ENCODE assay signal across 1 cellular context in genomic region chr22:36419177-36419911, GRCh38.
TF ChIP-seq lines count a peak whose summit lies in the region.

No MANE protein-coding gene starts in this region.

TF ChIP-seq in HepG2, 621 proteins besides CTCF, POLR2A, EP300 and RAD21 (continued from another document and continues in another):
- TF ChIP-seq, protein P1, sequence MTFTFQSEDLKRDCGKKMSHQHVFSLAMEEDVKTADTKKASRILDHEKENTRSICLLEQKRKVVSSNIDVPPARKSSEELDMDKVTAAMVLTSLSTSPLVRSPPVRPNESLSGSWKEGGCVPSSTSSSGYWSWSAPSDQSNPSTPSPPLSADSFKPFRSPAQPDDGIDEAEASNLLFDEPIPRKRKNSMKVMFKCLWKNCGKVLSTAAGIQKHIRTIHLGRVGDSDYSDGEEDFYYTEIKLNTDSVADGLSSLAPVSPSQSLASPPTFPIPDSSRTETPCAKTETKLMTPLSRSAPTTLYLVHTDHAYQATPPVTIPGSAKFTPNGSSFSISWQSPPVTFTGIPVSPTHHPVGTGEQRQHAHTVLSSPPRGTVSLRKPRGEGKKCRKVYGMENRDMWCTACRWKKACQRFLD (CRISPR knock-in tag; IDR thresholded peaks at IDR 0.05; ENCODE audit: borderline replicate concordance), result no peak
- TF ChIP-seq ZNF224 (CRISPR knock-in tag; IDR thresholded peaks at IDR 0.05) (0 out of 2 replicates have a peak, but pooled peaks have one; percentile 61), HMG20A (CRISPR knock-in tag; IDR thresholded peaks at IDR 0.05; ENCODE audit: borderline replicate concordance) (peak; percentile 89), NR3C1 (CRISPR knock-in tag; IDR thresholded peaks at IDR 0.05) (no peak), ZBTB4 (CRISPR knock-in tag; IDR thresholded peaks at IDR 0.05; ENCODE audit: borderline replicate concordance) (no peak), ISX (CRISPR knock-in tag; conservative IDR thresholded peaks at IDR 0.05) (no peak), ZBTB14 (CRISPR knock-in tag; IDR thresholded peaks at IDR 0.05) (no peak), ZFP36L2 (CRISPR knock-in tag; IDR thresholded peaks at IDR 0.05) (no peak), HINFP (CRISPR knock-in tag; IDR thresholded peaks at IDR 0.05; ENCODE audit: low read depth) (0 out of 2 replicates have a peak, but pooled peaks have one; percentile 33), ZNF766 (CRISPR knock-in tag; IDR thresholded peaks at IDR 0.05; ENCODE audit: borderline replicate concordance) (no peak), EZH2 (conservative IDR thresholded peaks at IDR 0.05; ENCODE audit: low read depth, low read length) (no peak), IRF2 (CRISPR knock-in tag; IDR thresholded peaks at IDR 0.05) (peak; percentile 95), ZNF124 (CRISPR knock-in tag; IDR thresholded peaks at IDR 0.05) (0 out of 2 replicates have a peak, but pooled peaks have one; percentile 62), TBL1XR1 (IDR thresholded peaks at IDR 0.05; ENCODE audit: borderline replicate concordance, low read length, partially characterized antibody) (peak; percentile 95), ZNF235 (CRISPR knock-in tag; IDR thresholded peaks at IDR 0.05; ENCODE audit: borderline replicate concordance) (no peak), GPN1 (CRISPR knock-in tag; IDR thresholded peaks at IDR 0.05; ENCODE audit: borderline replicate concordance) (no peak), DNMT3B (CRISPR knock-in tag; conservative IDR thresholded peaks at IDR 0.05) (0 out of 2 replicates have a peak, but pooled peaks have one; percentile 28), ZNF207 (IDR thresholded peaks at IDR 0.05; ENCODE audit: borderline replicate concordance) (no peak), CEBPG (CRISPR knock-in tag; IDR thresholded peaks at IDR 0.05) (peak; percentile 84), ZNF484 (CRISPR knock-in tag; IDR thresholded peaks at IDR 0.05; ENCODE audit: borderline replicate concordance, low read depth) (no peak), GABPB1 (CRISPR knock-in tag; IDR thresholded peaks at IDR 0.05) (peak; percentile 40), NRL (CRISPR knock-in tag; IDR thresholded peaks at IDR 0.05; ENCODE audit: borderline replicate concordance) (peak; percentile 80; the same call in 1 of the 2 replicates), TSC22D2 (CRISPR knock-in tag; IDR thresholded peaks at IDR 0.05; ENCODE audit: borderline replicate concordance) (no peak), ZNF530 (CRISPR knock-in tag; IDR thresholded peaks at IDR 0.05; ENCODE audit: low read depth) (no peak), FOXM1 (CRISPR knock-in tag; IDR thresholded peaks at IDR 0.05) (no peak)
- TF ChIP-seq, protein P2, sequence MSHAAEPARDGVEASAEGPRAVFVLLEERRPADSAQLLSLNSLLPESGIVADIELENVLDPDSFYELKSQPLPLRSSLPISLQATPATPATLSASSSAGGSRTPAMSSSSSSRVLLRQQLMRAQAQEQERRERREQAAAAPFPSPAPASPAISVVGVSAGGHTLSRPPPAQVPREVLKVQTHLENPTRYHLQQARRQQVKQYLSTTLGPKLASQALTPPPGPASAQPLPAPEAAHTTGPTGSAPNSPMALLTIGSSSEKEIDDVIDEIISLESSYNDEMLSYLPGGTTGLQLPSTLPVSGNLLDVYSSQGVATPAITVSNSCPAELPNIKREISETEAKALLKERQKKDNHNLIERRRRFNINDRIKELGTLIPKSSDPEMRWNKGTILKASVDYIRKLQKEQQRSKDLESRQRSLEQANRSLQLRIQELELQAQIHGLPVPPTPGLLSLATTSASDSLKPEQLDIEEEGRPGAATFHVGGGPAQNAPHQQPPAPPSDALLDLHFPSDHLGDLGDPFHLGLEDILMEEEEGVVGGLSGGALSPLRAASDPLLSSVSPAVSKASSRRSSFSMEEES (CRISPR knock-in tag; IDR thresholded peaks at IDR 0.05), result peak; percentile 97
- TF ChIP-seq, protein P3, sequence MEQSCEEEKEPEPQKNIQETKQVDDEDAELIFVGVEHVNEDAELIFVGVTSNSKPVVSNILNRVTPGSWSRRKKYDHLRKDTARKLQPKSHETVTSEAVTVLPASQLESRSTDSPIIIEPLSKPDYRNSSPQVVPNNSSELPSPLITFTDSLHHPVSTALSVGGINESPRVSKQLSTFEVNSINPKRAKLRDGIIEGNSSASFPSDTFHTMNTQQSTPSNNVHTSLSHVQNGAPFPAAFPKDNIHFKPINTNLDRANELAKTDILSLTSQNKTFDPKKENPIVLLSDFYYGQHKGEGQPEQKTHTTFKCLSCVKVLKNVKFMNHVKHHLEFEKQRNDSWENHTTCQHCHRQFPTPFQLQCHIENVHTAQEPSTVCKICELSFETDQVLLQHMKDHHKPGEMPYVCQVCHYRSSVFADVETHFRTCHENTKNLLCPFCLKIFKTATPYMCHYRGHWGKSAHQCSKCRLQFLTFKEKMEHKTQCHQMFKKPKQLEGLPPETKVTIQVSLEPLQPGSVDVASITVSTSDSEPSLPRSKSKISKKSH (CRISPR knock-in tag; IDR thresholded peaks at IDR 0.05; ENCODE audit: borderline replicate concordance), result peak; percentile 38; the same call in 1 of the 2 replicates
- TF ChIP-seq, protein P4, sequence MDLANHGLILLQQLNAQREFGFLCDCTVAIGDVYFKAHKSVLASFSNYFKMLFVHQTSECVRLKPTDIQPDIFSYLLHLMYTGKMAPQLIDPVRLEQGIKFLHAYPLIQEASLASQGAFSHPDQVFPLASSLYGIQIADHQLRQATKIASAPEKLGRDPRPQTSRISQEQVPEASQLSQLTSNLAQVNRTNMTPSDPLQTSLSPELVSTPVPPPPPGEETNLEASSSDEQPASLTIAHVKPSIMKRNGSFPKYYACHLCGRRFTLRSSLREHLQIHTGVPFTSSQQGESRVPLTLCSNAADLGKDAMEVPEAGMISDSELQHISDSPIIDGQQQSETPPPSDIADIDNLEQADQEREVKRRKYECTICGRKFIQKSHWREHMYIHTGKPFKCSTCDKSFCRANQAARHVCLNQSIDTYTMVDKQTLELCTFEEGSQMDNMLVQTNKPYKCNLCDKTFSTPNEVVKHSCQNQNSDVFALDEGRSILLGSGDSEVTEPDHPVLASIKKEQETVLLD (CRISPR knock-in tag; IDR thresholded peaks at IDR 0.05; ENCODE audit: low read depth), result no peak
- TF ChIP-seq, protein P5, sequence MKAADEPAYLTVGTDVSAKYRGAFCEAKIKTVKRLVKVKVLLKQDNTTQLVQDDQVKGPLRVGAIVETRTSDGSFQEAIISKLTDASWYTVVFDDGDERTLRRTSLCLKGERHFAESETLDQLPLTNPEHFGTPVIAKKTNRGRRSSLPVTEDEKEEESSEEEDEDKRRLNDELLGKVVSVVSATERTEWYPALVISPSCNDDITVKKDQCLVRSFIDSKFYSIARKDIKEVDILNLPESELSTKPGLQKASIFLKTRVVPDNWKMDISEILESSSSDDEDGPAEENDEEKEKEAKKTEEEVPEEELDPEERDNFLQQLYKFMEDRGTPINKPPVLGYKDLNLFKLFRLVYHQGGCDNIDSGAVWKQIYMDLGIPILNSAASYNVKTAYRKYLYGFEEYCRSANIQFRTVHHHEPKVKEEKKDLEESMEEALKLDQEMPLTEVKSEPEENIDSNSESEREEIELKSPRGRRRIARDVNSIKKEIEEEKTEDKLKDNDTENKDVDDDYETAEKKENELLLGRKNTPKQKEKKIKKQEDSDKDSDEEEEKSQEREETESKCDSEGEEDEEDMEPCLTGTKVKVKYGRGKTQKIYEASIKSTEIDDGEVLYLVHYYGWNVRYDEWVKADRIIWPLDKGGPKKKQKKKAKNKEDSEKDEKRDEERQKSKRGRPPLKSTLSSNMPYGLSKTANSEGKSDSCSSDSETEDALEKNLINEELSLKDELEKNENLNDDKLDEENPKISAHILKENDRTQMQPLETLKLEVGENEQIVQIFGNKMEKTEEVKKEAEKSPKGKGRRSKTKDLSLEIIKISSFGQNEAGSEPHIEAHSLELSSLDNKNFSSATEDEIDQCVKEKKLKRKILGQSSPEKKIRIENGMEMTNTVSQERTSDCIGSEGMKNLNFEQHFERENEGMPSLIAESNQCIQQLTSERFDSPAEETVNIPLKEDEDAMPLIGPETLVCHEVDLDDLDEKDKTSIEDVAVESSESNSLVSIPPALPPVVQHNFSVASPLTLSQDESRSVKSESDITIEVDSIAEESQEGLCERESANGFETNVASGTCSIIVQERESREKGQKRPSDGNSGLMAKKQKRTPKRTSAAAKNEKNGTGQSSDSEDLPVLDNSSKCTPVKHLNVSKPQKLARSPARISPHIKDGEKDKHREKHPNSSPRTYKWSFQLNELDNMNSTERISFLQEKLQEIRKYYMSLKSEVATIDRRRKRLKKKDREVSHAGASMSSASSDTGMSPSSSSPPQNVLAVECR (CRISPR knock-in tag; IDR thresholded peaks at IDR 0.05; ENCODE audit: borderline replicate concordance), result peak; percentile 87; the same call in 1 of the 2 replicates
